Comparison of ENCODE assay signal across 8 cellular contexts in genomic region chr15:65189102-65189740, GRCh38. TPM values are rescaled to one million over a fixed set of nuclear protein-coding genes. Genes with fewer than 3 reads are reported as not detected.
DNase-seq lines count a peak whose midpoint lies in the region; ATAC-seq and TF ChIP-seq lines count a peak whose summit lies in the region.

No MANE protein-coding gene starts in this region.

- peaks cover 2% of the 10 kb centered on the region for H3K36me3 Mint-ChIP-seq in activated CD4-positive, alpha-beta memory T cell treated with anti-CD3 and anti-CD28 coated beads for 36 hours

- H3K9me3 Mint-ChIP-seq in activated CD4-positive, alpha-beta memory T cell treated with anti-CD3 and anti-CD28 coated beads for 36 hours: no peaks in the 10 kb centered on the region

- H3K4me3 Mint-ChIP-seq in activated CD4-positive, alpha-beta memory T cell treated with anti-CD3 and anti-CD28 coated beads for 36 hours: no peak overlapping the region

- POLR2A ChIA-PET in activated CD4-positive, alpha-beta memory T cell treated with anti-CD3 and anti-CD28 coated beads for 36 hours (lab: Charles Lee): no interaction called here

- no peaks in the 10 kb centered on the region for H3K4me1 ChIP-seq in tibial artery

- no peaks in the 10 kb centered on the region for H3K36me3 ChIP-seq in tibial artery

- no peaks in the 10 kb centered on the region for H3K9me3 ChIP-seq in tibial artery

- no peaks in the 10 kb centered on the region for H3K27me3 Mint-ChIP-seq in activated CD4-positive, alpha-beta memory T cell treated with anti-CD3 and anti-CD28 coated beads for 36 hours

- H3K27ac ChIP-seq in 22Rv1 (no peak overlapping the region), tibial artery (no peak overlapping the region)

- TF ChIP-seq CTCF in 22Rv1 (IDR thresholded peaks at IDR 0.05): peak; percentile 75
- TF ChIP-seq CTCF in tibial artery (IDR thresholded peaks at IDR 0.05): peak; percentile 32 to 43

- intact Hi-C loops in activated CD4-positive, alpha-beta memory T cell treated with anti-CD3 and anti-CD28 coated beads for 36 hours (cut with micrococcal nuclease): loop anchor here (1.0 to 10.0 kb wide), 3 partner anchors 107 to 196 kb away; partner anchors contain the start of gene RNU5A-1
- intact Hi-C loops in tibial artery (cut with DNase I; ENCODE audit: low total_unique reads): loop anchor here (10.0 kb wide), 1 partner anchor 54 kb away; the partner anchor contains the start of gene PDCD7

- H3K27ac Mint-ChIP-seq in activated CD4-positive, alpha-beta memory T cell treated with anti-CD3 and anti-CD28 coated beads for 36 hours: no peak overlapping the region

- in situ Hi-C loops in G401 (cut with HindIII; ENCODE audit: low sequenced_read_pairs): no loop called here

- peaks cover 7% of the 10 kb centered on the region for H3K4me1 Mint-ChIP-seq in activated CD4-positive, alpha-beta memory T cell treated with anti-CD3 and anti-CD28 coated beads for 36 hours (ENCODE audit: low read depth)

- H3K27me3 ChIP-seq in tibial artery: no peaks in the 10 kb centered on the region

- no peak overlapping the region for H3K4me3 ChIP-seq in tibial artery

- CTCF ChIA-PET in activated CD4-positive, alpha-beta memory T cell treated with anti-CD3 and anti-CD28 coated beads for 36 hours (lab: Charles Lee): interaction anchor here (1.0 to 3.8 kb wide), 4 partner anchors 97 to 111 kb away, joined by 3 to 18 read pairs (median 4); partner anchors contain the start of gene PARP16

- ATAC-seq in GM19324 (IDR thresholded peaks at IDR 0.05; ENCODE audit: low FRiP score, unreplicated experiment): no peak

- DNase-seq in G401 (ENCODE audit: low spot score) (peak; percentile 44), NCI-H1694 treated with DMSO at 0.1 percent for 48 hours (lab: John Stamatoyannopoulos, UW) (peak; percentile 53), iPS-NIHi11 (ENCODE audit: low spot score) (peak; percentile 67), tibial artery (no peak)
- peak; percentile 24 for DNase-seq in activated CD4-positive, alpha-beta memory T cell treated with anti-CD3 and anti-CD28 coated beads for 36 hours
- DNase-seq in activated naive CD4-positive, alpha-beta T cell treated with anti-CD3 and anti-CD28 coated beads, Interleukin-2, amount 50 U/mL, for 16 hours: no peak

RNA-seq across cellular contexts. Expression of gene CLPX, which starts 4.1 kb away (rescaled TPM):
- total RNA-seq in G401 (2014; rRNA removed; shearing (Covaris generic)): 29.8 and 34.3 TPM in 2 replicates
- total RNA-seq in activated CD4-positive, alpha-beta memory T cell treated with anti-CD3 and anti-CD28 coated beads for 36 hours: 10 to 100 TPM; 58.8 to 64.8 TPM

RNA-seq across cellular contexts. Expression of gene CILP, which starts 22.1 kb away (rescaled TPM):
- not detected in 2 replicates for total RNA-seq in G401 (2014; rRNA removed; shearing (Covaris generic))
- under 1 TPM in 1 of 2 experiments, not detected in 1; 0.05 TPM for total RNA-seq in activated CD4-positive, alpha-beta memory T cell treated with anti-CD3 and anti-CD28 coated beads for 36 hours

RNA-seq across cellular contexts. Expression of gene PDCD7, which starts 55.6 kb away (rescaled TPM):
- 29.5 and 32.9 TPM in 2 replicates for total RNA-seq in G401 (2014; rRNA removed; shearing (Covaris generic))
- total RNA-seq in activated CD4-positive, alpha-beta memory T cell treated with anti-CD3 and anti-CD28 coated beads for 36 hours: 10 to 100 TPM; 32.8 to 33.0 TPM

Comparison
In these comparisons a context has a peak if more than half of its experiments do, and no peak if none do; other contexts are left out.
1. DNase-seq: peak in G401 (single experiment), NCI-H1694 treated with DMSO at 0.1 percent for 48 hours (single experiment), activated CD4-positive, alpha-beta memory T cell treated with anti-CD3 and anti-CD28 coated beads for 36 hours (single experiment) and iPS-NIHi11 (single experiment); none in tibial artery (0 of 2) and activated naive CD4-positive, alpha-beta T cell treated with anti-CD3 and anti-CD28 coated beads, Interleukin-2, amount 50 U/mL, for 16 hours (single experiment).